Comparison of ENCODE assay signal across 1 cellular context in genomic region chr6:77573843-77574242, GRCh38.
TF ChIP-seq lines count a peak whose summit lies in the region.

No MANE protein-coding gene starts in this region.

TF ChIP-seq in GM12878, 131 proteins besides CTCF, POLR2A, EP300 and RAD21 (continued from another document):
- no peak for TF ChIP-seq BCLAF1 (IDR thresholded peaks at IDR 0.05)
- no peak for TF ChIP-seq IRF5 (IDR thresholded peaks at IDR 0.05; ENCODE audit: borderline replicate concordance)
- no peak for TF ChIP-seq NR2F1 (conservative IDR thresholded peaks at IDR 0.05)
- TF ChIP-seq ELK1 (IDR thresholded peaks at IDR 0.05; ENCODE audit: low read depth, low read length) = no peak
- TF ChIP-seq TBL1XR1 (IDR thresholded peaks at IDR 0.05; ENCODE audit: low read depth, low read length) = no peak
- TF ChIP-seq CBX5 (IDR thresholded peaks at IDR 0.05; ENCODE audit: low read depth) = no peak
